Comparison of ENCODE assay signal across 16 cellular contexts in genomic region chr6:82738773-82739172, GRCh38.
"Had no signal": no experiment of that assay in that cellular context is flagged by ENCODE, and none has a peak within 500 bp of the region (broad histone marks: within the 10 kb centered on the region; RNA-seq: fewer than 3 reads in every experiment).

No MANE protein-coding gene starts in this region.

- DNase-seq: activated CD4-positive, alpha-beta T cell treated with anti-CD3 and anti-CD28 coated beads, Interleukin-2, amount 50 U/mL, for 4 hours; activated CD8-positive, alpha-beta memory T cell treated with anti-CD3 and anti-CD28 coated beads, Interleukin-2, amount 10 ng/mL, durations not matched to agents 7 days and 5 days; activated effector memory CD4-positive, alpha-beta T cell treated with Interleukin-2 at 50 U/mL for 16 hours; activated T-cell treated with anti-CD3 and anti-CD28 coated beads, Interleukin-2, amount 50 U/mL, for 24 hours; amygdala; brain microvascular endothelial cell; dermis blood vessel endothelial cell; glutamatergic neuron; mammary epithelial cell; ovary; stimulated activated CD4-positive, alpha-beta T cell treated with anti-CD3 and anti-CD28 coated beads, Interleukin-2, amount 100 ng/mL, for 48 hours; stimulated activated naive CD4-positive, alpha-beta T cell treated with Interleukin-2 at 50 U/mL for 16 hours; T-helper 2 cell had no signal

- H3K9me3 Mint-ChIP-seq: activated naive CD4-positive, alpha-beta T cell treated with anti-CD3 and anti-CD28 coated beads, Interleukin-2, amount 50 U/mL, for 24 hours; activated T-cell treated with anti-CD3 and anti-CD28 coated beads, Interleukin-2, amount 50 U/mL, for 24 hours; nephron had no signal

- H3K27ac Mint-ChIP-seq: activated CD8-positive, alpha-beta memory T cell treated with anti-CD3 and anti-CD28 coated beads, Interleukin-2, amount 10 ng/mL, durations not matched to agents 7 days and 5 days; activated naive CD4-positive, alpha-beta T cell treated with anti-CD3 and anti-CD28 coated beads, Interleukin-2, amount 50 U/mL, for 24 hours; activated T-cell treated with anti-CD3 and anti-CD28 coated beads, Interleukin-2, amount 50 U/mL, for 24 hours had no signal

- H3K4me1 Mint-ChIP-seq: activated CD8-positive, alpha-beta memory T cell treated with anti-CD3 and anti-CD28 coated beads, Interleukin-2, amount 10 ng/mL, durations not matched to agents 7 days and 5 days; activated naive CD4-positive, alpha-beta T cell treated with anti-CD3 and anti-CD28 coated beads, Interleukin-2, amount 50 U/mL, for 24 hours had no signal

- ATAC-seq: activated CD8-positive, alpha-beta memory T cell treated with anti-CD3 and anti-CD28 coated beads, Interleukin-2, amount 10 ng/mL, durations not matched to agents 7 days and 5 days; esophagus mucosa had no signal

- H3K4me3 Mint-ChIP-seq: activated CD8-positive, alpha-beta memory T cell treated with anti-CD3 and anti-CD28 coated beads, Interleukin-2, amount 10 ng/mL, durations not matched to agents 7 days and 5 days; activated naive CD4-positive, alpha-beta T cell treated with anti-CD3 and anti-CD28 coated beads, Interleukin-2, amount 50 U/mL, for 24 hours; activated T-cell treated with anti-CD3 and anti-CD28 coated beads, Interleukin-2, amount 50 U/mL, for 24 hours; nephron had no signal

- H3K36me3 Mint-ChIP-seq: activated CD8-positive, alpha-beta memory T cell treated with anti-CD3 and anti-CD28 coated beads, Interleukin-2, amount 10 ng/mL, durations not matched to agents 7 days and 5 days; activated naive CD4-positive, alpha-beta T cell treated with anti-CD3 and anti-CD28 coated beads, Interleukin-2, amount 50 U/mL, for 24 hours had no signal
